ENCODE assay signal across 21 cellular contexts in the genomic region with DNA sequence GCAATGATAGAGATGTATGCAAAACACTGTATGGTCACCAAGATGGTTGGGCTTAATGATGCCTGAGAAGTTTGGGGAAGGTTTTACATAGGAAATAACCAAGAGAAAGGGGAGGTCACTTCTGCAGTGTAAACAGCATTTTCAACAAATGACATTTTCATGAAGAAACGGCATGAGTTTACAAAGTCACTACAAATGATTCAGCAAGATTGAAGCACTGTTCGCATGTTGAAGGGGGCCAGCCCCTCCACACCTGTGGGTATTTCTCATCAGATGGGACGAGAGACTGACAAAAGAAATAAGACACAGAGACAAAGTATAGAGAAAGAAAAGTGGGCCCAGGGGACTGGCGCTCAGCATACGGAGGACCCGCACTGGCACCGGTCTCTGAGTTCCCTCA.
A peak's percentile ranks its signal among the peaks of the same experiment; 100 is the strongest.
DNase-seq lines count a peak whose midpoint lies in the region; ATAC-seq, FAIRE-seq and TF ChIP-seq lines count a peak whose summit lies in the region.
"Had no signal": no experiment of that assay in that cellular context is flagged by ENCODE, and none has a peak within 500 bp of the region (broad histone marks: within the 10 kb centered on the region; RNA-seq: fewer than 3 reads in every experiment).

No MANE protein-coding gene starts in this region.

- POLR2A ChIA-PET in H1 (lab: Charles Lee; ENCODE audit: partially characterized antibody), result no interaction called here

- H3K56ac ChIP-seq in H1 (replicated peaks; ENCODE audit: insufficient read length, low read depth, low read length), result no peak overlapping the region

- whole genome bisulfite sequencing in H1 (ENCODE audit: extremely low coverage in 1 of 2, insufficient coverage in 1 of 2, insufficient read length in 1 of 2, insufficient replicate concordance in 2 of 2, low coverage in 1 of 2, low lambda C conversion rate in 2 of 2, missing lambda C conversion rate in 1 of 2), 2 experiments, result 96% methylated on average over 7 of the region's 7 CpGs; no CpG with 5 or more reads in 1 of the 2 experiments
- WGBS in urinary bladder, result 70% methylated on average over 7 of the region's 7 CpGs

- TF ChIP-seq EP300 in H1 (IDR thresholded peaks at IDR 0.05; ENCODE audit: borderline replicate concordance in 1 of 2, low read depth in 2 of 2, low read length in 2 of 2), result no peak

- H3K27me3 ChIP-seq in left ventricle myocardium inferior (ENCODE audit: low read depth) (no peaks in the 10 kb centered on the region), right atrium auricular region (no peaks in the 10 kb centered on the region), H1 (replicated peaks in 1 of 4; ENCODE audit: control insufficient read depth in 3 of 4, extremely low read depth in 1 of 4, insufficient read depth in 3 of 4, low read length in 3 of 4) (no peaks in the 10 kb centered on the region)
- H3K27me3 ChIP-seq: BLaER1 treated with 17β-estradiol and CSF1 and Interleukin-3, amounts not matched to agents 10 nM and 100 nM had no signal

- no peak overlapping the region for H2BK15ac ChIP-seq in H1 (ENCODE audit: low read length)

- no peak for TF ChIP-seq RAD21 in H1 (IDR thresholded peaks at IDR 0.05 in 1 of 2, conservative IDR thresholded peaks at IDR 0.05 in 1 of 2; ENCODE audit: low read depth in 2 of 2, low read length in 2 of 2)

- no peak overlapping the region for H3K4ac ChIP-seq in H1 (replicated peaks; ENCODE audit: insufficient read length, low read depth, low read length)

- H2AFZ ChIP-seq in H1 (ENCODE audit: low read length), result peak overlapping the region; percentile 32; the same call in 1 of the 2 replicates

- no peak overlapping the region for H2BK20ac ChIP-seq in H1 (ENCODE audit: low read length)

- H3K14ac ChIP-seq in H1 (ENCODE audit: insufficient read length), result no peak overlapping the region

- H4K20me1 ChIP-seq in H1 (replicated peaks in 1 of 2; ENCODE audit: control insufficient read depth in 1 of 2, insufficient read depth in 2 of 2, low read length in 2 of 2), result no peaks in the 10 kb centered on the region
- H4K20me1 ChIP-seq: BLaER1 treated with 17β-estradiol and CSF1 and Interleukin-3, amounts not matched to agents 10 nM and 100 nM had no signal

- H3K4me3 ChIP-seq in left ventricle myocardium inferior (no peak overlapping the region), right atrium auricular region (no peak overlapping the region), H1 (ENCODE audit: extremely low read depth in 1 of 4, insufficient read depth in 2 of 4, low read depth in 3 of 4, low read length in 4 of 4) (no peak overlapping the region), urinary bladder (ENCODE audit: low read depth, low read length) (no peak overlapping the region)
- H3K4me3 ChIP-seq: A549; BLaER1 treated with 17β-estradiol and CSF1 and Interleukin-3, amounts not matched to agents 10 nM and 100 nM had no signal

- H4K91ac ChIP-seq in H1 (replicated peaks; ENCODE audit: insufficient read length, low read length), result no peak overlapping the region

- DNase-seq in left ventricle myocardium inferior (no peak), left cardiac atrium (no peak), right atrium auricular region (ENCODE audit: low spot score) (no peak), Right ventricle myocardium inferior (ENCODE audit: missing footprints) (no peak), H1 (ENCODE audit: low read depth in 1 of 2, low spot score in 2 of 2) (no peak), NCI-H1105 (lab: John Stamatoyannopoulos, UW) (no peak), NCI-H1417 (lab: John Stamatoyannopoulos, UW) (no peak)
- DNase-seq: AML-193; Caco-2; Calu3; CD4-positive, alpha-beta T cell; CD8-positive, alpha-beta T cell; DMS79 treated with DMSO at 0.1 percent for 48 hours; GF-D8 had no signal

- no peak overlapping the region for H2AK5ac ChIP-seq in H1 (ENCODE audit: low read depth, low read length)

- H3K36me3 ChIP-seq in left ventricle myocardium inferior, result no peaks in the 10 kb centered on the region
- H3K36me3 ChIP-seq in right atrium auricular region, result no peaks in the 10 kb centered on the region
- no peaks in the 10 kb centered on the region for H3K36me3 ChIP-seq in H1 (ENCODE audit: control insufficient read depth in 2 of 4, insufficient read depth in 4 of 4, low read length in 3 of 4)
- no peaks in the 10 kb centered on the region for H3K36me3 ChIP-seq in urinary bladder (ENCODE audit: insufficient read depth)
- H3K36me3 ChIP-seq: BLaER1 treated with 17β-estradiol and CSF1 and Interleukin-3, amounts not matched to agents 10 nM and 100 nM had no signal

- CTCF ChIA-PET in H1 (lab: Charles Lee; ENCODE audit: partially characterized antibody), result no interaction called here

- no peak overlapping the region for H4K5ac ChIP-seq in H1 (ENCODE audit: insufficient read length, low read depth, low read length)

- no peak overlapping the region for H3K18ac ChIP-seq in H1 (ENCODE audit: extremely low read depth, low read length)

- H3K27ac ChIP-seq in left ventricle myocardium inferior (replicated peaks), result peak overlapping the region; percentile 76
- peak overlapping the region; percentile 10 to 66 for H3K27ac ChIP-seq in right atrium auricular region
- no peak overlapping the region for H3K27ac ChIP-seq in H1 (ENCODE audit: low read depth, low read length)
- peak overlapping the region; percentile 32 for H3K27ac ChIP-seq in urinary bladder (ENCODE audit: low read depth)
- H3K27ac ChIP-seq: 22Rv1; A549; BLaER1 treated with 17β-estradiol and CSF1 and Interleukin-3, amounts not matched to agents 10 nM and 100 nM; C4-2B had no signal

- H3K9ac ChIP-seq in H1 (replicated peaks in 1 of 4; ENCODE audit: extremely low read depth in 1 of 4, low read depth in 3 of 4, low read length in 3 of 4), result no peak overlapping the region
- H3K9ac ChIP-seq: BLaER1 treated with 17β-estradiol and CSF1 and Interleukin-3, amounts not matched to agents 10 nM and 100 nM had no signal

- no peaks in the 10 kb centered on the region for H3K79me2 ChIP-seq in H1 (ENCODE audit: control insufficient read depth in 1 of 2, insufficient read depth in 2 of 2, low read length in 2 of 2)

- H2BK120ac ChIP-seq in H1 (replicated peaks; ENCODE audit: low read depth, low read length), result no peak overlapping the region

- H3K23ac ChIP-seq in H1 (ENCODE audit: insufficient read length), result no peak overlapping the region

- ATAC-seq in left cardiac atrium (no peak), Right ventricle myocardium inferior (no peak)
- ATAC-seq: A549; CD8-positive, alpha-beta T cell had no signal

- no peak overlapping the region for H2BK12ac ChIP-seq in H1 (ENCODE audit: low read depth, low read length)

- H3K9me3 ChIP-seq in left ventricle myocardium inferior (replicated peaks) (no peaks in the 10 kb centered on the region), right atrium auricular region (no peaks in the 10 kb centered on the region), H1 (ENCODE audit: insufficient read depth in 2 of 2, low read depth in 1 of 2, low read length in 1 of 2) (no peaks in the 10 kb centered on the region)
- H3K9me3 ChIP-seq: A549; BLaER1 treated with 17β-estradiol and CSF1 and Interleukin-3, amounts not matched to agents 10 nM and 100 nM; Caco-2 had no signal

- TF ChIP-seq POLR2A in H1 (IDR thresholded peaks at IDR 0.05; ENCODE audit: control extremely low read depth in 1 of 2, low read depth in 2 of 2, low read length in 2 of 2), result no peak

- no peaks in the 10 kb centered on the region for H3K79me1 ChIP-seq in H1 (ENCODE audit: low read depth, low read length)

- no peak overlapping the region for H3K4me2 ChIP-seq in H1 (ENCODE audit: insufficient read depth in 1 of 2, low read depth in 2 of 2, low read length in 2 of 2)
- H3K4me2 ChIP-seq: A549; BLaER1 treated with 17β-estradiol and CSF1 and Interleukin-3, amounts not matched to agents 10 nM and 100 nM had no signal

- H4K8ac ChIP-seq in H1 (ENCODE audit: extremely low read depth, insufficient read depth, low read length), result no peak overlapping the region

- H2BK5ac ChIP-seq in H1 (ENCODE audit: low read depth, low read length), result no peak overlapping the region

- no peaks in the 10 kb centered on the region for H3K23me2 ChIP-seq in H1 (ENCODE audit: low read depth, low read length)

- intact Hi-C loops in left ventricle myocardium inferior (cut with micrococcal nuclease), result no loop called here
- intact Hi-C loops in left cardiac atrium (cut with DNase I), result no loop called here
- intact Hi-C loops in Right ventricle myocardium inferior (cut with DNase I), result no loop called here

- FAIRE-seq in H1 (lab: Jason Lieb, UNC), result no peak
- FAIRE-seq: A549, G401.6, GM12891 had no signal

- H3K4me1 ChIP-seq in left ventricle myocardium inferior (peaks cover 12% of the 10 kb centered on the region), right atrium auricular region (no peaks in the 10 kb centered on the region), H1 (replicated peaks in 1 of 4; ENCODE audit: control insufficient read depth in 3 of 4, insufficient read depth in 4 of 4, low read length in 3 of 4) (no peaks in the 10 kb centered on the region), urinary bladder (ENCODE audit: insufficient read depth) (no peaks in the 10 kb centered on the region)
- H3K4me1 ChIP-seq: A549; BLaER1 treated with 17β-estradiol and CSF1 and Interleukin-3, amounts not matched to agents 10 nM and 100 nM; Caco-2 had no signal

- TF ChIP-seq CTCF in left ventricle myocardium inferior (IDR thresholded peaks at IDR 0.05; ENCODE audit: borderline replicate concordance) (no peak), right atrium auricular region (IDR thresholded peaks at IDR 0.05) (no peak), H1 (IDR thresholded peaks at IDR 0.05; ENCODE audit: control extremely low read depth in 1 of 3, insufficient read depth in 1 of 3, low read depth in 1 of 3, low read length in 3 of 3) (no peak)

TF ChIP-seq in H1, 55 proteins besides CTCF, POLR2A, EP300 and RAD21 (continues in another document):
- TF ChIP-seq KDM4A (IDR thresholded peaks at IDR 0.05; ENCODE audit: low read depth, low read length, severe bottlenecking) (no peak), FOSL1 (IDR thresholded peaks at IDR 0.05; ENCODE audit: insufficient read depth, low read depth, low read length) (no peak), HDAC6 (IDR thresholded peaks at IDR 0.05; ENCODE audit: low read depth, low read length) (no peak), ASH2L (IDR thresholded peaks at IDR 0.05; ENCODE audit: low read length) (no peak), POLR2AphosphoS5 (IDR thresholded peaks at IDR 0.05; ENCODE audit: low read depth, low read length) (no peak), HDAC2 (IDR thresholded peaks at IDR 0.05; ENCODE audit: borderline replicate concordance in 1 of 2, low read depth in 2 of 2, low read length in 2 of 2) (no peak)
- TF ChIP-seq, protein P1, sequence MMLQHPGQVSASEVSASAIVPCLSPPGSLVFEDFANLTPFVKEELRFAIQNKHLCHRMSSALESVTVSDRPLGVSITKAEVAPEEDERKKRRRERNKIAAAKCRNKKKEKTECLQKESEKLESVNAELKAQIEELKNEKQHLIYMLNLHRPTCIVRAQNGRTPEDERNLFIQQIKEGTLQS (IDR thresholded peaks at IDR 0.05; ENCODE audit: insufficient read depth, low read depth, low read length), result no peak
- TF ChIP-seq, protein P2, sequence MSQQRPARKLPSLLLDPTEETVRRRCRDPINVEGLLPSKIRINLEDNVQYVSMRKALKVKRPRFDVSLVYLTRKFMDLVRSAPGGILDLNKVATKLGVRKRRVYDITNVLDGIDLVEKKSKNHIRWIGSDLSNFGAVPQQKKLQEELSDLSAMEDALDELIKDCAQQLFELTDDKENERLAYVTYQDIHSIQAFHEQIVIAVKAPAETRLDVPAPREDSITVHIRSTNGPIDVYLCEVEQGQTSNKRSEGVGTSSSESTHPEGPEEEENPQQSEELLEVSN (IDR thresholded peaks at IDR 0.05), result no peak
